ENCODE assay signal across 24 cellular contexts in genomic region chr4:10298681-10299080, GRCh38.
"Had no signal": no experiment of that assay in that cellular context is flagged by ENCODE, and none has a peak within 500 bp of the region (broad histone marks: within the 10 kb centered on the region; RNA-seq: fewer than 3 reads in every experiment).

No MANE protein-coding gene starts in this region.

- H3K4me3 ChIP-seq: stomach, suprapubic skin, testis, thoracic aorta, thyroid gland, tibial artery, tibial nerve, transverse colon, upper lobe of left lung, upper lobe of right lung, uterus, vagina had no signal

- DNase-seq: stimulated activated CD4-positive, alpha-beta T cell treated with anti-CD3 and anti-CD28 coated beads, Interleukin-2, amount 100 ng/mL, for 48 hours; stimulated activated CD4-positive, alpha-beta T cell treated with anti-CD3 and anti-CD28 coated beads, Interleukin-4, amount 100 ng/mL, for 1 hour; stimulated activated CD4-positive, alpha-beta T cell treated with anti-CD3 and anti-CD28 coated beads, Interleukin-4, amount 100 ng/mL, for 24 hours; stimulated activated CD4-positive, alpha-beta T cell treated with anti-CD3 and anti-CD28 coated beads, Interleukin-4, amount 100 ng/mL, for 4 hours; stimulated activated CD8-positive, alpha-beta memory T cell treated with anti-CD3 and anti-CD28 coated beads, Interleukin-4, amount 100 ng/mL, for 48 hours; stimulated activated naive B cell treated with anti-CD40 and anti-IgM and Interleukin-4, amounts not matched to agents 10 μg/mL and 1 μg/mL and 100 μg/mL, for 72 hours; stimulated activated naive CD4-positive, alpha-beta T cell; stimulated activated naive CD4-positive, alpha-beta T cell treated with Interleukin-2 at 50 U/mL for 16 hours; stimulated activated naive CD8-positive, alpha-beta T cell treated with anti-CD3 and anti-CD28 coated beads, Interleukin-15, amount 100 ng/mL, for 72 hours; stimulated activated naive CD8-positive, alpha-beta T cell treated with anti-CD3 and anti-CD28 coated beads, Interleukin-15, Interleukin-2, amounts not matched to agents 100 U/mL and 50 U/mL, for 24 hours; stomach; substantia nigra; testis; thyroid gland; tibial artery; transverse colon; upper lobe of left lung; upper lobe of right lung; uterus had no signal

- H3K9me3 ChIP-seq: stomach, suprapubic skin, testis, thoracic aorta, thyroid gland, tibial artery, tibial nerve, transverse colon, upper lobe of left lung, upper lobe of right lung, uterus, vagina had no signal

- H3K4me1 ChIP-seq: testis, transverse colon, upper lobe of left lung, upper lobe of right lung, uterus had no signal

- H3K36me3 ChIP-seq: stomach, suprapubic skin, thoracic aorta, thyroid gland, tibial artery, tibial nerve, transverse colon, upper lobe of left lung, upper lobe of right lung, uterus, vagina had no signal

- H3K27me3 ChIP-seq: stomach, suprapubic skin, testis, thyroid gland, tibial artery, tibial nerve, transverse colon, upper lobe of left lung, upper lobe of right lung, uterus, vagina had no signal

- H3K27ac ChIP-seq: stomach, testis, thoracic aorta, thyroid gland, tibial artery, transverse colon, upper lobe of left lung, upper lobe of right lung, uterus, vagina had no signal

- FAIRE-seq: urothelium cell line had no signal
